19 cellular contexts compared by ENCODE assay signal in genomic region chr2:119939915-119940314, GRCh38.
"Had no signal": no experiment of that assay in that cellular context is flagged by ENCODE, and none has a peak within 500 bp of the region (broad histone marks: within the 10 kb centered on the region; RNA-seq: fewer than 3 reads in every experiment).

No MANE protein-coding gene starts in this region.

- H3K4me3 ChIP-seq: cardiac muscle cell, prostate gland, SJSA1, thoracic aorta, upper lobe of left lung had no signal

- H3K27ac ChIP-seq: cardiac muscle cell, foreskin keratinocyte, prostate gland, SJSA1, thoracic aorta, upper lobe of left lung had no signal

- H3K4me1 ChIP-seq: foreskin keratinocyte, prostate gland, SJSA1, upper lobe of left lung had no signal

- H3K9me3 ChIP-seq: prostate gland, SJSA1, thoracic aorta, upper lobe of left lung had no signal

- H3K9me3 Mint-ChIP-seq: activated B cell treated with CpG ODN at 0.5 μM for 24 hours; naive thymus-derived CD8-positive, alpha-beta T cell had no signal

- H3K4me3 Mint-ChIP-seq: activated B cell treated with CpG ODN at 0.5 μM for 24 hours; activated CD4-positive, alpha-beta T cell treated with anti-CD3 and anti-CD28 coated beads for 36 hours had no signal

- H3K27me3 ChIP-seq: cardiac muscle cell, foreskin keratinocyte, SJSA1, upper lobe of left lung had no signal

- H3K36me3 ChIP-seq: prostate gland, SJSA1, thoracic aorta had no signal

- ATAC-seq: activated CD4-positive, alpha-beta T cell treated with anti-CD3 and anti-CD28 coated beads for 36 hours; foreskin keratinocyte; left colon; naive thymus-derived CD8-positive, alpha-beta T cell; sciatic nerve had no signal

- DNase-seq: activated B cell treated with CpG ODN at 0.5 μM for 24 hours; activated CD4-positive, alpha-beta T cell treated with anti-CD3 and anti-CD28 coated beads for 36 hours; activated CD4-positive, alpha-beta T cell treated with anti-CD3 and anti-CD28 coated beads, Interleukin-2, amount 50 U/mL, for 48 hours; activated naive CD4-positive, alpha-beta T cell treated with Interleukin-2 at 50 U/mL for 16 hours; activated T-cell treated with anti-CD3 and anti-CD28 coated beads, Interleukin-2, amount 50 U/mL, for 48 hours; dermis blood vessel endothelial cell; effector CD8-positive, alpha-beta T cell; foreskin keratinocyte; hippocampal formation; left colon; naive thymus-derived CD8-positive, alpha-beta T cell; stimulated activated CD4-positive, alpha-beta T cell treated with anti-CD3 and anti-CD28 coated beads, Interleukin-2, amount 100 ng/mL, for 48 hours; stimulated activated naive CD4-positive, alpha-beta T cell; upper lobe of left lung had no signal

- H3K27ac Mint-ChIP-seq: activated B cell treated with CpG ODN at 0.5 μM for 24 hours; activated CD4-positive, alpha-beta T cell treated with anti-CD3 and anti-CD28 coated beads for 36 hours had no signal

- H3K27me3 Mint-ChIP-seq: activated B cell treated with CpG ODN at 0.5 μM for 24 hours; activated CD4-positive, alpha-beta T cell treated with anti-CD3 and anti-CD28 coated beads for 36 hours; naive thymus-derived CD8-positive, alpha-beta T cell had no signal
